Comparison of ENCODE assay signal across 7 cellular contexts in the genomic region with DNA sequence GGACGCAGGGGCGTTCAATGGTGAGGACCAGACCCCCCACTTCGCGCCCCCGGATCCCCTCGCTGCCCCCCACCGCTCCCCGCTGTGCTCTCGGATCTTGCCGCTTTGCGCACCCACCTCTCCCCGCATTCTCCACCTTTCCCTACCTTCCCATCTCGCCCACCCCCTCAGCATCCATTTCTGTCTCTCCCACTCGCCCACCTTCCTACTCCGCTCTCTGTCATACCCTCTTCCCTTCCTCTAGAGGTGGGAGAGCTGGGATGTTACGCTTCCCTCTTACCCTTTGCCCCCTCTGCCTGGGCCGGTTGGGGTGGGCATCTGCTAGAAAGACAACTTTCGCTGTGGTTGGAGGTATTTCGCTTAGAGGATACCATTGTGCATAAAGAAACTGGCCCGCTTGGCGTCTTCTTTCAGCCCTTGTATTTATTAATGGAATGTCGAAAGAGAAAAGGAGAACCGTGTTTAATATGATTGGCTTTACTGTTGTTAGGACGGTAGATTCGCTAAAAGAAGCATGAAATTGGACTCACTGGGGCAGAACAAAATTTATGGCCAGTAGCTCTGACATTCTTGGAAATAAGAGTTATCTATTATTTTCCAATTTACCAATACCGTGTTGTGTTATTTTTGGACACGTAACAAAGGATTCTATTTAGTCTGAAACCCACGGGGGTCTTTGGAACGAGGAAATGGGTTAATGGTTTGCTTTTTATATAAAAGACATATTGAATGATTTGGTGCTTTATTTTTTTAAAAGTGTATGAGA. TPM values are rescaled to one million over a fixed set of nuclear protein-coding genes. Genes with fewer than 3 reads are reported as not detected.
DNase-seq lines count a peak whose midpoint lies in the region; ATAC-seq and TF ChIP-seq lines count a peak whose summit lies in the region.

No MANE protein-coding gene starts in this region.

- ATAC-seq in aorta (ENCODE audit: low FRiP score) (peak; percentile 17), HG03095 (IDR thresholded peaks at IDR 0.05; ENCODE audit: unreplicated experiment) (no peak)

- DNase-seq in GM12864 (ENCODE audit: low read depth): no peak
- peak; percentile 23 for DNase-seq in NCI-H2227 treated with DMSO at 0.1 percent for 48 hours (lab: John Stamatoyannopoulos, UW)
- DNase-seq in chondrocyte (ENCODE audit: low spot score): no peak
- peak in 1 of 2 experiments; percentile 41 for DNase-seq in mesothelial cell of epicardium (ENCODE audit: low spot score in 2 of 2, unreplicated experiment in 2 of 2)
- DNase-seq in aorta: no peak
- no peak for DNase-seq in NOMO-1 treated with dmso at 0.1 percent for 144 hours (lab: John Stamatoyannopoulos, UW; ENCODE audit: unreplicated experiment)

- no peaks in the 10 kb centered on the region for H3K9me3 ChIP-seq in aorta (ENCODE audit: control insufficient read depth, low read length)

- H3K4me3 Mint-ChIP-seq in chondrocyte (ENCODE audit: unreplicated experiment) (peak overlapping the region; percentile 74), mesothelial cell of epicardium (peak overlapping the region; percentile 92)

- H3K27me3 Mint-ChIP-seq in chondrocyte (ENCODE audit: low read depth): peaks cover 3% of the 10 kb centered on the region
- H3K27me3 Mint-ChIP-seq in mesothelial cell of epicardium (ENCODE audit: low read depth): no peaks in the 10 kb centered on the region

- H3K4me1 Mint-ChIP-seq in chondrocyte (ENCODE audit: low read depth) (peaks cover 14% of the 10 kb centered on the region), mesothelial cell of epicardium (peaks cover 25% of the 10 kb centered on the region)

- TF ChIP-seq CTCF in GM12864 (IDR thresholded peaks at IDR 0.05; ENCODE audit: low read depth, low read length, missing control alignments) (no peak), chondrocyte (IDR thresholded peaks at IDR 0.05) (no peak), mesothelial cell of epicardium (IDR thresholded peaks at IDR 0.05; ENCODE audit: unreplicated experiment) (no peak)

- H3K27ac Mint-ChIP-seq in chondrocyte (ENCODE audit: unreplicated experiment) (no peak overlapping the region), mesothelial cell of epicardium (peak overlapping the region; percentile 78)

- no peaks in the 10 kb centered on the region for H3K36me3 ChIP-seq in aorta (ENCODE audit: control insufficient read depth in 1 of 2, insufficient read depth in 2 of 2, low read length in 1 of 2)

- H3K4me3 ChIP-seq in GM12864 (ENCODE audit: low read depth, low read length): peak overlapping the region; percentile 55
- peak overlapping the region; percentile 9 to 70 for H3K4me3 ChIP-seq in aorta (ENCODE audit: low read length in 2 of 2)

- 1 to 2% methylated on average over 20 to 29 of the region's 29 CpGs for WGBS in aorta, 2 donors

- intact Hi-C loops in aorta (cut with DNase I): no loop called here

- no peak overlapping the region for H3K27ac ChIP-seq in aorta (ENCODE audit: low read depth in 1 of 2, low read length in 2 of 2)

- H3K4me1 ChIP-seq in aorta (ENCODE audit: control insufficient read depth in 1 of 2, insufficient read depth in 2 of 2, low read length in 2 of 2): no peaks in the 10 kb centered on the region

- H3K36me3 Mint-ChIP-seq in chondrocyte (ENCODE audit: low read depth): no peaks in the 10 kb centered on the region
- no peaks in the 10 kb centered on the region for H3K36me3 Mint-ChIP-seq in mesothelial cell of epicardium

- H3K9me3 Mint-ChIP-seq in chondrocyte (ENCODE audit: low read depth): no peaks in the 10 kb centered on the region
- no peaks in the 10 kb centered on the region for H3K9me3 Mint-ChIP-seq in mesothelial cell of epicardium

- H3K27me3 ChIP-seq in aorta (ENCODE audit: control insufficient read depth in 1 of 2, insufficient read depth in 2 of 2, low read length in 1 of 2): no peaks in the 10 kb centered on the region

RNA-seq across cellular contexts. Expression of a gene that starts 0.9 kb away (rescaled TPM):
- 0.69 to 2.0 TPM (median 0.87 TPM) in 3 replicates for total RNA-seq in chondrocyte
- total RNA-seq in mesothelial cell of epicardium: 7.8 to 8.3 TPM (median 7.8 TPM) in 3 replicates
- 1 to 10 TPM; 4.0 to 4.8 TPM for total RNA-seq in aorta
- 1 to 10 TPM; 1.7 to 2.6 TPM for polyA plus RNA-seq in aorta
